1 cellular context compared by ENCODE assay signal in the genomic region with DNA sequence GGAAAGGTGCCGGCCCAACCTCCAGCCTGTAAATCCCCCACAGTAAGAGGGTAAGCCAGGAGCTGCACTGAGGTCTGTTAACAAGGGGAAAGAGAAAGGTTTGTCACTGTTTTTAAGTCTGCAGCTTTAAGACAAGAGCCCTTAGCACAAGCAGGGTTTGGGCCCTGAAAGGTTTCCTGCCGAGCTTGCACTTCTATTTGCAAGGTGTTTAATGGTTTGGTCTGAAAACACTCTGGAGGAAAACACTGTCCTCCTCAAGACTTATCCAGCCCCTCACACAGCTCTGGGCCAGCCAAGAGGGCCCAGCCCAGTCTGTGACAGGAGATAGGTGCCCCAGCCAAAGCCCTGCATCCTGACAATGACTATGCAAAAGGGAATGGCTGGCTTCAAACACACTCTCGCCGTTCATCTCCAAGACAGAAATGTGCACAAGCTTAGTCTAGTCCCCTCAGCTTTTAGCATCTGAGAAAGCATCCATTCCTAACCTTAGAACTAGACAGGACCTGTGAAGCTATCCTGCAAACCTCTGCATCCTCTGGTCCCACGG.
TF ChIP-seq lines count a peak whose summit lies in the region.

No MANE protein-coding gene starts in this region.

TF ChIP-seq in K562, 482 proteins besides CTCF, POLR2A, EP300 and RAD21 (continued from another document and continues in another):
- TF ChIP-seq, protein P1, sequence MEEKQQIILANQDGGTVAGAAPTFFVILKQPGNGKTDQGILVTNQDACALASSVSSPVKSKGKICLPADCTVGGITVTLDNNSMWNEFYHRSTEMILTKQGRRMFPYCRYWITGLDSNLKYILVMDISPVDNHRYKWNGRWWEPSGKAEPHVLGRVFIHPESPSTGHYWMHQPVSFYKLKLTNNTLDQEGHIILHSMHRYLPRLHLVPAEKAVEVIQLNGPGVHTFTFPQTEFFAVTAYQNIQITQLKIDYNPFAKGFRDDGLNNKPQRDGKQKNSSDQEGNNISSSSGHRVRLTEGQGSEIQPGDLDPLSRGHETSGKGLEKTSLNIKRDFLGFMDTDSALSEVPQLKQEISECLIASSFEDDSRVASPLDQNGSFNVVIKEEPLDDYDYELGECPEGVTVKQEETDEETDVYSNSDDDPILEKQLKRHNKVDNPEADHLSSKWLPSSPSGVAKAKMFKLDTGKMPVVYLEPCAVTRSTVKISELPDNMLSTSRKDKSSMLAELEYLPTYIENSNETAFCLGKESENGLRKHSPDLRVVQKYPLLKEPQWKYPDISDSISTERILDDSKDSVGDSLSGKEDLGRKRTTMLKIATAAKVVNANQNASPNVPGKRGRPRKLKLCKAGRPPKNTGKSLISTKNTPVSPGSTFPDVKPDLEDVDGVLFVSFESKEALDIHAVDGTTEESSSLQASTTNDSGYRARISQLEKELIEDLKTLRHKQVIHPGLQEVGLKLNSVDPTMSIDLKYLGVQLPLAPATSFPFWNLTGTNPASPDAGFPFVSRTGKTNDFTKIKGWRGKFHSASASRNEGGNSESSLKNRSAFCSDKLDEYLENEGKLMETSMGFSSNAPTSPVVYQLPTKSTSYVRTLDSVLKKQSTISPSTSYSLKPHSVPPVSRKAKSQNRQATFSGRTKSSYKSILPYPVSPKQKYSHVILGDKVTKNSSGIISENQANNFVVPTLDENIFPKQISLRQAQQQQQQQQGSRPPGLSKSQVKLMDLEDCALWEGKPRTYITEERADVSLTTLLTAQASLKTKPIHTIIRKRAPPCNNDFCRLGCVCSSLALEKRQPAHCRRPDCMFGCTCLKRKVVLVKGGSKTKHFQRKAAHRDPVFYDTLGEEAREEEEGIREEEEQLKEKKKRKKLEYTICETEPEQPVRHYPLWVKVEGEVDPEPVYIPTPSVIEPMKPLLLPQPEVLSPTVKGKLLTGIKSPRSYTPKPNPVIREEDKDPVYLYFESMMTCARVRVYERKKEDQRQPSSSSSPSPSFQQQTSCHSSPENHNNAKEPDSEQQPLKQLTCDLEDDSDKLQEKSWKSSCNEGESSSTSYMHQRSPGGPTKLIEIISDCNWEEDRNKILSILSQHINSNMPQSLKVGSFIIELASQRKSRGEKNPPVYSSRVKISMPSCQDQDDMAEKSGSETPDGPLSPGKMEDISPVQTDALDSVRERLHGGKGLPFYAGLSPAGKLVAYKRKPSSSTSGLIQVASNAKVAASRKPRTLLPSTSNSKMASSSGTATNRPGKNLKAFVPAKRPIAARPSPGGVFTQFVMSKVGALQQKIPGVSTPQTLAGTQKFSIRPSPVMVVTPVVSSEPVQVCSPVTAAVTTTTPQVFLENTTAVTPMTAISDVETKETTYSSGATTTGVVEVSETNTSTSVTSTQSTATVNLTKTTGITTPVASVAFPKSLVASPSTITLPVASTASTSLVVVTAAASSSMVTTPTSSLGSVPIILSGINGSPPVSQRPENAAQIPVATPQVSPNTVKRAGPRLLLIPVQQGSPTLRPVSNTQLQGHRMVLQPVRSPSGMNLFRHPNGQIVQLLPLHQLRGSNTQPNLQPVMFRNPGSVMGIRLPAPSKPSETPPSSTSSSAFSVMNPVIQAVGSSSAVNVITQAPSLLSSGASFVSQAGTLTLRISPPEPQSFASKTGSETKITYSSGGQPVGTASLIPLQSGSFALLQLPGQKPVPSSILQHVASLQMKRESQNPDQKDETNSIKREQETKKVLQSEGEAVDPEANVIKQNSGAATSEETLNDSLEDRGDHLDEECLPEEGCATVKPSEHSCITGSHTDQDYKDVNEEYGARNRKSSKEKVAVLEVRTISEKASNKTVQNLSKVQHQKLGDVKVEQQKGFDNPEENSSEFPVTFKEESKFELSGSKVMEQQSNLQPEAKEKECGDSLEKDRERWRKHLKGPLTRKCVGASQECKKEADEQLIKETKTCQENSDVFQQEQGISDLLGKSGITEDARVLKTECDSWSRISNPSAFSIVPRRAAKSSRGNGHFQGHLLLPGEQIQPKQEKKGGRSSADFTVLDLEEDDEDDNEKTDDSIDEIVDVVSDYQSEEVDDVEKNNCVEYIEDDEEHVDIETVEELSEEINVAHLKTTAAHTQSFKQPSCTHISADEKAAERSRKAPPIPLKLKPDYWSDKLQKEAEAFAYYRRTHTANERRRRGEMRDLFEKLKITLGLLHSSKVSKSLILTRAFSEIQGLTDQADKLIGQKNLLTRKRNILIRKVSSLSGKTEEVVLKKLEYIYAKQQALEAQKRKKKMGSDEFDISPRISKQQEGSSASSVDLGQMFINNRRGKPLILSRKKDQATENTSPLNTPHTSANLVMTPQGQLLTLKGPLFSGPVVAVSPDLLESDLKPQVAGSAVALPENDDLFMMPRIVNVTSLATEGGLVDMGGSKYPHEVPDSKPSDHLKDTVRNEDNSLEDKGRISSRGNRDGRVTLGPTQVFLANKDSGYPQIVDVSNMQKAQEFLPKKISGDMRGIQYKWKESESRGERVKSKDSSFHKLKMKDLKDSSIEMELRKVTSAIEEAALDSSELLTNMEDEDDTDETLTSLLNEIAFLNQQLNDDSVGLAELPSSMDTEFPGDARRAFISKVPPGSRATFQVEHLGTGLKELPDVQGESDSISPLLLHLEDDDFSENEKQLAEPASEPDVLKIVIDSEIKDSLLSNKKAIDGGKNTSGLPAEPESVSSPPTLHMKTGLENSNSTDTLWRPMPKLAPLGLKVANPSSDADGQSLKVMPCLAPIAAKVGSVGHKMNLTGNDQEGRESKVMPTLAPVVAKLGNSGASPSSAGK (IDR thresholded peaks at IDR 0.05) = no peak
- TF ChIP-seq C11orf30 (IDR thresholded peaks at IDR 0.05; ENCODE audit: low read depth) = peak; percentile 94
- no peak for TF ChIP-seq FOXM1 (IDR thresholded peaks at IDR 0.05; ENCODE audit: low read depth)
- TF ChIP-seq FOXM1 (CRISPR knock-in tag; IDR thresholded peaks at IDR 0.05; ENCODE audit: low read depth) = no peak
- TF ChIP-seq SMC3 (conservative IDR thresholded peaks at IDR 0.05; ENCODE audit: insufficient read depth, low read depth, low read length) = no peak
- TF ChIP-seq SMAD2 (IDR thresholded peaks at IDR 0.05; ENCODE audit: low read depth, low read length) = no peak
- TF ChIP-seq ZNF717 (CRISPR knock-in tag; IDR thresholded peaks at IDR 0.05) = no peak
- TF ChIP-seq, protein P2, sequence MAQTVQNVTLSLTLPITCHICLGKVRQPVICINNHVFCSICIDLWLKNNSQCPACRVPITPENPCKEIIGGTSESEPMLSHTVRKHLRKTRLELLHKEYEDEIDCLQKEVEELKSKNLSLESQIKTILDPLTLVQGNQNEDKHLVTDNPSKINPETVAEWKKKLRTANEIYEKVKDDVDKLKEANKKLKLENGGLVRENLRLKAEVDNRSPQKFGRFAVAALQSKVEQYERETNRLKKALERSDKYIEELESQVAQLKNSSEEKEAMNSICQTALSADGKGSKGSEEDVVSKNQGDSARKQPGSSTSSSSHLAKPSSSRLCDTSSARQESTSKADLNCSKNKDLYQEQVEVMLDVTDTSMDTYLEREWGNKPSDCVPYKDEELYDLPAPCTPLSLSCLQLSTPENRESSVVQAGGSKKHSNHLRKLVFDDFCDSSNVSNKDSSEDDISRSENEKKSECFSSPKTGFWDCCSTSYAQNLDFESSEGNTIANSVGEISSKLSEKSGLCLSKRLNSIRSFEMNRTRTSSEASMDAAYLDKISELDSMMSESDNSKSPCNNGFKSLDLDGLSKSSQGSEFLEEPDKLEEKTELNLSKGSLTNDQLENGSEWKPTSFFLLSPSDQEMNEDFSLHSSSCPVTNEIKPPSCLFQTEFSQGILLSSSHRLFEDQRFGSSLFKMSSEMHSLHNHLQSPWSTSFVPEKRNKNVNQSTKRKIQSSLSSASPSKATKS (CRISPR knock-in tag; IDR thresholded peaks at IDR 0.05) = no peak
- TF ChIP-seq PHB2 (IDR thresholded peaks at IDR 0.05; ENCODE audit: low read depth) = no peak
- peak; percentile 79; the same call in 1 of the 2 replicates for TF ChIP-seq TAL1 (IDR thresholded peaks at IDR 0.05)
- TF ChIP-seq, protein P3, sequence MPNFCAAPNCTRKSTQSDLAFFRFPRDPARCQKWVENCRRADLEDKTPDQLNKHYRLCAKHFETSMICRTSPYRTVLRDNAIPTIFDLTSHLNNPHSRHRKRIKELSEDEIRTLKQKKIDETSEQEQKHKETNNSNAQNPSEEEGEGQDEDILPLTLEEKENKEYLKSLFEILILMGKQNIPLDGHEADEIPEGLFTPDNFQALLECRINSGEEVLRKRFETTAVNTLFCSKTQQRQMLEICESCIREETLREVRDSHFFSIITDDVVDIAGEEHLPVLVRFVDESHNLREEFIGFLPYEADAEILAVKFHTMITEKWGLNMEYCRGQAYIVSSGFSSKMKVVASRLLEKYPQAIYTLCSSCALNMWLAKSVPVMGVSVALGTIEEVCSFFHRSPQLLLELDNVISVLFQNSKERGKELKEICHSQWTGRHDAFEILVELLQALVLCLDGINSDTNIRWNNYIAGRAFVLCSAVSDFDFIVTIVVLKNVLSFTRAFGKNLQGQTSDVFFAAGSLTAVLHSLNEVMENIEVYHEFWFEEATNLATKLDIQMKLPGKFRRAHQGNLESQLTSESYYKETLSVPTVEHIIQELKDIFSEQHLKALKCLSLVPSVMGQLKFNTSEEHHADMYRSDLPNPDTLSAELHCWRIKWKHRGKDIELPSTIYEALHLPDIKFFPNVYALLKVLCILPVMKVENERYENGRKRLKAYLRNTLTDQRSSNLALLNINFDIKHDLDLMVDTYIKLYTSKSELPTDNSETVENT (CRISPR knock-in tag; IDR thresholded peaks at IDR 0.05) = no peak
- TF ChIP-seq, protein P4, sequence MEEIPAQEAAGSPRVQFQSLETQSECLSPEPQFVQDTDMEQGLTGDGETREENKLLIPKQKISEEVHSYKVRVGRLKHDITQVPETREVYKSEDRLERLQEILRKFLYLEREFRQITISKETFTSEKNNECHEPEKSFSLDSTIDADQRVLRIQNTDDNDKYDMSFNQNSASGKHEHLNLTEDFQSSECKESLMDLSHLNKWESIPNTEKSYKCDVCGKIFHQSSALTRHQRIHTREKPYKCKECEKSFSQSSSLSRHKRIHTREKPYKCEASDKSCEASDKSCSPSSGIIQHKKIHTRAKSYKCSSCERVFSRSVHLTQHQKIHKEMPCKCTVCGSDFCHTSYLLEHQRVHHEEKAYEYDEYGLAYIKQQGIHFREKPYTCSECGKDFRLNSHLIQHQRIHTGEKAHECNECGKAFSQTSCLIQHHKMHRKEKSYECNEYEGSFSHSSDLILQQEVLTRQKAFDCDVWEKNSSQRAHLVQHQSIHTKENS (CRISPR knock-in tag; IDR thresholded peaks at IDR 0.05) = no peak
- TF ChIP-seq HIVEP1 (CRISPR knock-in tag; IDR thresholded peaks at IDR 0.05) = no peak
- TF ChIP-seq, protein P5, sequence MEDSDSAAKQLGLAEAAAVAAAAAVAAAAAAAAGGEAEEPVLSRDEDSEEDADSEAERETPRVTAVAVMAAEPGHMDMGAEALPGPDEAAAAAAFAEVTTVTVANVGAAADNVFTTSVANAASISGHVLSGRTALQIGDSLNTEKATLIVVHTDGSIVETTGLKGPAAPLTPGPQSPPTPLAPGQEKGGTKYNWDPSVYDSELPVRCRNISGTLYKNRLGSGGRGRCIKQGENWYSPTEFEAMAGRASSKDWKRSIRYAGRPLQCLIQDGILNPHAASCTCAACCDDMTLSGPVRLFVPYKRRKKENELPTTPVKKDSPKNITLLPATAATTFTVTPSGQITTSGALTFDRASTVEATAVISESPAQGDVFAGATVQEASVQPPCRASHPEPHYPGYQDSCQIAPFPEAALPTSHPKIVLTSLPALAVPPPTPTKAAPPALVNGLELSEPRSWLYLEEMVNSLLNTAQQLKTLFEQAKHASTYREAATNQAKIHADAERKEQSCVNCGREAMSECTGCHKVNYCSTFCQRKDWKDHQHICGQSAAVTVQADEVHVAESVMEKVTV (CRISPR knock-in tag; IDR thresholded peaks at IDR 0.05) = no peak
- TF ChIP-seq CSDE1 (IDR thresholded peaks at IDR 0.05) = no peak
- TF ChIP-seq, protein P6, sequence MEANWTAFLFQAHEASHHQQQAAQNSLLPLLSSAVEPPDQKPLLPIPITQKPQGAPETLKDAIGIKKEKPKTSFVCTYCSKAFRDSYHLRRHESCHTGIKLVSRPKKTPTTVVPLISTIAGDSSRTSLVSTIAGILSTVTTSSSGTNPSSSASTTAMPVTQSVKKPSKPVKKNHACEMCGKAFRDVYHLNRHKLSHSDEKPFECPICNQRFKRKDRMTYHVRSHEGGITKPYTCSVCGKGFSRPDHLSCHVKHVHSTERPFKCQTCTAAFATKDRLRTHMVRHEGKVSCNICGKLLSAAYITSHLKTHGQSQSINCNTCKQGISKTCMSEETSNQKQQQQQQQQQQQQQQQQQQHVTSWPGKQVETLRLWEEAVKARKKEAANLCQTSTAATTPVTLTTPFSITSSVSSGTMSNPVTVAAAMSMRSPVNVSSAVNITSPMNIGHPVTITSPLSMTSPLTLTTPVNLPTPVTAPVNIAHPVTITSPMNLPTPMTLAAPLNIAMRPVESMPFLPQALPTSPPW (CRISPR knock-in tag; IDR thresholded peaks at IDR 0.05) = peak; percentile 20; the same call in 1 of the 2 replicates
- TF ChIP-seq, protein P7, sequence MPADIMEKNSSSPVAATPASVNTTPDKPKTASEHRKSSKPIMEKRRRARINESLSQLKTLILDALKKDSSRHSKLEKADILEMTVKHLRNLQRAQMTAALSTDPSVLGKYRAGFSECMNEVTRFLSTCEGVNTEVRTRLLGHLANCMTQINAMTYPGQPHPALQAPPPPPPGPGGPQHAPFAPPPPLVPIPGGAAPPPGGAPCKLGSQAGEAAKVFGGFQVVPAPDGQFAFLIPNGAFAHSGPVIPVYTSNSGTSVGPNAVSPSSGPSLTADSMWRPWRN (IDR thresholded peaks at IDR 0.05; ENCODE audit: low read depth) = no peak
- no peak for TF ChIP-seq ESRRA (IDR thresholded peaks at IDR 0.05; ENCODE audit: borderline replicate concordance, low read depth)
- TF ChIP-seq CXXC5 (CRISPR knock-in tag; IDR thresholded peaks at IDR 0.05) = 0 out of 2 replicates have a peak, but pooled peaks have one; percentile 30
- no peak for TF ChIP-seq ZNF121 (CRISPR knock-in tag; conservative IDR thresholded peaks at IDR 0.05)
- peak; percentile 84 for TF ChIP-seq MAFF (IDR thresholded peaks at IDR 0.05; ENCODE audit: low read length)
- TF ChIP-seq ZNF561 (CRISPR knock-in tag; conservative IDR thresholded peaks at IDR 0.05) = no peak
- TF ChIP-seq, protein P8, sequence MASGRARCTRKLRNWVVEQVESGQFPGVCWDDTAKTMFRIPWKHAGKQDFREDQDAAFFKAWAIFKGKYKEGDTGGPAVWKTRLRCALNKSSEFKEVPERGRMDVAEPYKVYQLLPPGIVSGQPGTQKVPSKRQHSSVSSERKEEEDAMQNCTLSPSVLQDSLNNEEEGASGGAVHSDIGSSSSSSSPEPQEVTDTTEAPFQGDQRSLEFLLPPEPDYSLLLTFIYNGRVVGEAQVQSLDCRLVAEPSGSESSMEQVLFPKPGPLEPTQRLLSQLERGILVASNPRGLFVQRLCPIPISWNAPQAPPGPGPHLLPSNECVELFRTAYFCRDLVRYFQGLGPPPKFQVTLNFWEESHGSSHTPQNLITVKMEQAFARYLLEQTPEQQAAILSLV (tag; IDR thresholded peaks at IDR 0.05) = no peak
- TF ChIP-seq SETDB1 (IDR thresholded peaks at IDR 0.05; ENCODE audit: low read length) = no peak
- TF ChIP-seq TEAD1 (CRISPR knock-in tag; IDR thresholded peaks at IDR 0.05) = no peak
- TF ChIP-seq, protein P9, sequence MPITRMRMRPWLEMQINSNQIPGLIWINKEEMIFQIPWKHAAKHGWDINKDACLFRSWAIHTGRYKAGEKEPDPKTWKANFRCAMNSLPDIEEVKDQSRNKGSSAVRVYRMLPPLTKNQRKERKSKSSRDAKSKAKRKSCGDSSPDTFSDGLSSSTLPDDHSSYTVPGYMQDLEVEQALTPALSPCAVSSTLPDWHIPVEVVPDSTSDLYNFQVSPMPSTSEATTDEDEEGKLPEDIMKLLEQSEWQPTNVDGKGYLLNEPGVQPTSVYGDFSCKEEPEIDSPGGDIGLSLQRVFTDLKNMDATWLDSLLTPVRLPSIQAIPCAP (CRISPR knock-in tag; IDR thresholded peaks at IDR 0.05; ENCODE audit: borderline replicate concordance) = no peak
- TF ChIP-seq HOXB6 (CRISPR knock-in tag; IDR thresholded peaks at IDR 0.05; ENCODE audit: borderline replicate concordance) = no peak
